In the genomic region with DNA sequence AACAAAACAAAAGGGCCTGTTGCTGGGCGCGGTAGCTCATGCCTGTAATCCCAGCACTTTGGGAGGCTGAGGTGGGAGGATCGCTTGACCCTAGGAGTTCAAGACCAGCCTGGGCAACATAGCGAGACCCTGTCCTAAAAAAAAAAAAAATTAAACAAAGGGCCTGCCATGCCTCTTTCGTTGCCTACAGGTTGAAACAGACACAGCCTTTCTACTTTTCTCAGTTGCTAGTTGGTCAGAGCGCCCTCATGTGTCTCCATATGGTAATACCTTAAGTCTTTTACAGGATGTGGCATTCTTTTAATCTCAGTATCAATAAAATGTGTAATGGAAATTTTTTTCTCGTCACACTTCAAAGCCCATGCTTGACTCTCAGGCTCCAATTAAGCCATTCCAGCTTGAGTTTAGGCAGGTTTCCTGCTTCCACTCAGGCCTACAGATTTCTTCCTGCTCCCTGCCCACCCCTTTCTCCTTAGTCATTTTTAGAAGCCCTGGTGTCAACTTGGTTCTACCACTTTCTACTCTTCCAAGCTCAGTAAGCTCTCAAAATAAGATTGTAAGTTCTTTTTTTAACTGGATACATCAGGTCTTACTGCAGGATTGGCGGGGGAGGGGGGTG, we compare ENCODE assay signal across 8 cellular contexts. TPM values are rescaled to one million over a fixed set of nuclear protein-coding genes. Genes with fewer than 3 reads are reported as not detected.
DNase-seq lines count a peak whose midpoint lies in the region; ATAC-seq and TF ChIP-seq lines count a peak whose summit lies in the region.

No MANE protein-coding gene starts in this region.

- CTCF ChIA-PET in CD4-positive, alpha-beta T cell (lab: Charles Lee): interaction anchor here (0.7 to 1.6 kb wide), 11 partner anchors 9 to 191 kb away, joined by 3 to 5 read pairs (median 4); a partner anchor contains a TSS
- CTCF ChIA-PET in HCT116 (lab: Charles Lee): interaction anchor here (0.7 to 1.3 kb wide), 2 partner anchors 68 to 271 kb away, joined by 3 to 4 read pairs; no protein-coding TSS in a partner anchor

- H3K9me2 ChIP-seq in HCT116 (ENCODE audit: insufficient read depth): no peaks in the 10 kb centered on the region

- H3K4me1 ChIP-seq in HCT116 (ENCODE audit: control insufficient read depth in 1 of 2, insufficient read depth in 2 of 2, low read length in 2 of 2) (peaks cover 3 to 20% of the 10 kb centered on the region in 2 experiments; a peak in 3 of 4 replicates), OCI-LY3 (ENCODE audit: low read length) (peaks cover 43% of the 10 kb centered on the region)

- no peaks in the 10 kb centered on the region for H4K20me1 ChIP-seq in HCT116 (ENCODE audit: insufficient read depth)
- H4K20me1 ChIP-seq in OCI-LY3 (ENCODE audit: insufficient read depth, low read length): no peaks in the 10 kb centered on the region

- no peak overlapping the region for H3K4me2 ChIP-seq in HCT116 (ENCODE audit: low read length)
- peak overlapping the region; percentile 99 for H3K4me2 ChIP-seq in OCI-LY3 (ENCODE audit: low read length)

- DNase-seq in CD4-positive, alpha-beta T cell: peak in 7 of 10 experiments; percentile 14 to 54 (median 34)
- DNase-seq in HCT116 (ENCODE audit: low read depth, low spot score): peak; percentile 48
- peak; percentile 67 for DNase-seq in activated effector memory CD4-positive, alpha-beta T cell treated with anti-CD3 and anti-CD28 coated beads, Interleukin-2, amount 50 U/mL, for 16 hours
- peak; percentile 56 to 71 (median 66) for DNase-seq in immature natural killer cell
- DNase-seq in type B pancreatic cell (ENCODE audit: extremely low spot score, unreplicated experiment): no peak
- DNase-seq in hypothalamus (lab: John Stamatoyannopoulos, UW): no peak

- RAD21 ChIA-PET in HCT116 (lab: Charles Lee; ENCODE audit: low non-redundant PET in 1 of 2, low total read pairs in 2 of 2, uncharacterized antibody in 2 of 2, unreplicated experiment in 2 of 2): no interaction called here

- no peak overlapping the region for H3K4me3 ChIP-seq in HCT116 (replicated peaks in 1 of 2; ENCODE audit: low read depth in 1 of 2, low read length in 2 of 2)
- no peak overlapping the region for H3K4me3 ChIP-seq in OCI-LY3 (ENCODE audit: low read length)

- H3K4me1 Mint-ChIP-seq in CD4-positive, alpha-beta T cell (ENCODE audit: low read depth): peaks cover 44% of the 10 kb centered on the region
- H3K4me1 Mint-ChIP-seq in immature natural killer cell: peaks cover 46 to 53% of the 10 kb centered on the region in 2 donors
- H3K4me1 Mint-ChIP-seq in type B pancreatic cell (ENCODE audit: unreplicated experiment): no peaks in the 10 kb centered on the region

- H3K36me3 ChIP-seq in HCT116 (ENCODE audit: control insufficient read depth in 1 of 2, insufficient read depth in 2 of 2, low read length in 2 of 2) (no peaks in the 10 kb centered on the region), OCI-LY3 (replicated peaks; ENCODE audit: low read depth, low read length) (no peaks in the 10 kb centered on the region)

- H3K27ac Mint-ChIP-seq in CD4-positive, alpha-beta T cell: peak overlapping the region; percentile 97
- H3K27ac Mint-ChIP-seq in immature natural killer cell (peak overlapping the region; percentile 23 to 96 (median 87)), type B pancreatic cell (no peak overlapping the region)

- TF ChIP-seq CTCF in CD4-positive, alpha-beta T cell (IDR thresholded peaks at IDR 0.05): peak; percentile 40
- TF ChIP-seq CTCF in HCT116 (IDR thresholded peaks at IDR 0.05 in 2 of 3, conservative IDR thresholded peaks at IDR 0.05 in 1 of 3; ENCODE audit: borderline replicate concordance in 1 of 3, insufficient read depth in 1 of 3, low read depth in 2 of 3, low read length in 2 of 3): peak; percentile 45 to 53 (median 48); a peak in 5 of 6 replicates
- TF ChIP-seq CTCF in OCI-LY3 (IDR thresholded peaks at IDR 0.05; ENCODE audit: low read depth, low read length): peak; percentile 66
- TF ChIP-seq CTCF in type B pancreatic cell (conservative IDR thresholded peaks at IDR 0.05): peak; percentile 66

- peak overlapping the region; percentile 91 for H3K4me3 Mint-ChIP-seq in CD4-positive, alpha-beta T cell
- peak overlapping the region in 3 of 5 donors; percentile 54 to 69 (median 62) for H3K4me3 Mint-ChIP-seq in immature natural killer cell
- H3K4me3 Mint-ChIP-seq in type B pancreatic cell: no peak overlapping the region

- H3K36me3 Mint-ChIP-seq in CD4-positive, alpha-beta T cell (ENCODE audit: low read depth): no peaks in the 10 kb centered on the region
- H3K36me3 Mint-ChIP-seq in immature natural killer cell (no peaks in the 10 kb centered on the region), type B pancreatic cell (peaks cover 4% of the 10 kb centered on the region)

- no peaks in the 10 kb centered on the region for H3K27me3 Mint-ChIP-seq in CD4-positive, alpha-beta T cell
- H3K27me3 Mint-ChIP-seq in immature natural killer cell (ENCODE audit: low read depth in 3 of 3) (peaks cover 8 to 10% (median 8%) of the 10 kb centered on the region in 3 donors), type B pancreatic cell (peaks cover 12% of the 10 kb centered on the region)

- H3K79me2 ChIP-seq in HCT116 (ENCODE audit: insufficient read depth, low read length): no peaks in the 10 kb centered on the region
- no peaks in the 10 kb centered on the region for H3K79me2 ChIP-seq in OCI-LY3 (ENCODE audit: low read length)

- H3K9ac ChIP-seq in HCT116 (ENCODE audit: low read length) (no peak overlapping the region), OCI-LY3 (ENCODE audit: low read length) (peak overlapping the region; percentile 25; the same call in 1 of the 2 replicates)

- no peaks in the 10 kb centered on the region for H3K27me3 ChIP-seq in CD4-positive, alpha-beta T cell (ENCODE audit: control insufficient read depth, insufficient read depth, low read length)
- no peaks in the 10 kb centered on the region for H3K27me3 ChIP-seq in HCT116 (ENCODE audit: insufficient read depth, low read length)
- H3K27me3 ChIP-seq in OCI-LY3 (ENCODE audit: low read depth, low read length): no peaks in the 10 kb centered on the region

- no peak for TF ChIP-seq POLR2A in HCT116 (IDR thresholded peaks at IDR 0.05; ENCODE audit: borderline replicate concordance, extremely low read depth, insufficient read depth, insufficient read length)

- no peaks in the 10 kb centered on the region for H3K9me3 Mint-ChIP-seq in CD4-positive, alpha-beta T cell
- H3K9me3 Mint-ChIP-seq in immature natural killer cell (no peaks in the 10 kb centered on the region), type B pancreatic cell (peaks cover 7% of the 10 kb centered on the region)

- no peak overlapping the region for H3K27ac ChIP-seq in CD4-positive, alpha-beta T cell (ENCODE audit: low read depth, low read length)
- H3K27ac ChIP-seq in HCT116 (ENCODE audit: low read depth, low read length): no peak overlapping the region
- peak overlapping the region; percentile 100 for H3K27ac ChIP-seq in OCI-LY3 (ENCODE audit: low read length)

- H3K9me3 ChIP-seq in CD4-positive, alpha-beta T cell (ENCODE audit: control insufficient read depth, low read length): no peaks in the 10 kb centered on the region
- H3K9me3 ChIP-seq in HCT116 (ENCODE audit: control insufficient read depth in 1 of 2, insufficient read depth in 1 of 2, low read depth in 1 of 2, low read length in 2 of 2) (no peaks in the 10 kb centered on the region), OCI-LY3 (ENCODE audit: insufficient read depth, low read length) (no peaks in the 10 kb centered on the region)

- peak; percentile 52 for TF ChIP-seq RAD21 in HCT116 (IDR thresholded peaks at IDR 0.05; ENCODE audit: low read depth)

- no TSS peak for BruUV-seq in HCT116 (replicated peaks; lab: Mats Ljungman, UMichigan)

- intact Hi-C loops in CD4-positive, alpha-beta T cell (cut with DNase I, micrococcal nuclease): loop anchor here in 1 of 2 experiments (10.0 kb wide), 1 partner anchor 149 kb away; a partner anchor contains a TSS
- intact Hi-C loops in HCT116 (cut with micrococcal nuclease): loop anchor here (10.0 kb wide), 1 partner anchor 239 kb away; no protein-coding TSS in a partner anchor

- peak; percentile 65 for ATAC-seq in CD4-positive, alpha-beta T cell (ENCODE audit: poor library complexity)
- ATAC-seq in HCT116: no peak
- ATAC-seq in HG02981 (IDR thresholded peaks at IDR 0.05; ENCODE audit: unreplicated experiment): no peak

- no peak overlapping the region for H2AFZ ChIP-seq in HCT116 (ENCODE audit: low read depth, low read length, poor library complexity, severe bottlenecking)
- no peak overlapping the region; the same call in 1 of the 2 replicates for H2AFZ ChIP-seq in OCI-LY3 (ENCODE audit: low read depth, low read length)

- POLR2A ChIA-PET in CD4-positive, alpha-beta T cell (lab: Charles Lee): interaction anchor here (0.8 to 7.9 kb wide), 7 partner anchors 12 to 180 kb away, joined by 3 to 90 read pairs (median 5); a partner anchor contains a TSS
- POLR2A ChIA-PET in HCT116 (lab: Charles Lee): no interaction called here

TF ChIP-seq in HCT116, 20 proteins besides CTCF, POLR2A, EP300 and RAD21 (continues in another document):
- TF ChIP-seq JUND (IDR thresholded peaks at IDR 0.05) (no peak), TCF7L2 (IDR thresholded peaks at IDR 0.05; ENCODE audit: borderline replicate concordance, extremely low read depth, insufficient read depth, insufficient read length) (no peak), CBX3 (IDR thresholded peaks at IDR 0.05; ENCODE audit: low read depth) (no peak), YY1 (IDR thresholded peaks at IDR 0.05; ENCODE audit: extremely low read depth, insufficient replicate concordance, low read depth, low read length) (no peak), EGR1 (IDR thresholded peaks at IDR 0.05; ENCODE audit: low read depth) (no peak), SIN3A (IDR thresholded peaks at IDR 0.05; ENCODE audit: low read depth) (no peak), EZH2phosphoT487 (IDR thresholded peaks at IDR 0.05; ENCODE audit: borderline replicate concordance) (no peak)
- TF ChIP-seq, protein P1, sequence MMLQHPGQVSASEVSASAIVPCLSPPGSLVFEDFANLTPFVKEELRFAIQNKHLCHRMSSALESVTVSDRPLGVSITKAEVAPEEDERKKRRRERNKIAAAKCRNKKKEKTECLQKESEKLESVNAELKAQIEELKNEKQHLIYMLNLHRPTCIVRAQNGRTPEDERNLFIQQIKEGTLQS (IDR thresholded peaks at IDR 0.05): no peak

RNA-seq across cellular contexts. Expression of a gene that starts 4.6 kb away (rescaled TPM):
- total RNA-seq in CD4-positive, alpha-beta T cell: under 1 TPM; 0.25 to 0.44 TPM
- total RNA-seq in HCT116 (2021; ENCODE audit: unreplicated experiment): 1.1 TPM
- 0.77 and 0.91 TPM in 2 replicates for polyA plus RNA-seq in HCT116 (2012)
- under 1 TPM in 2 of 3 donors, not detected in 1; 0.33 to 0.69 TPM for polyA plus RNA-seq in immature natural killer cell
- 0.63 TPM in 1 of 2 replicates, not detected in the other for total RNA-seq in type B pancreatic cell (ENCODE audit: low replicate concordance)

RNA-seq across cellular contexts. Expression of a gene that starts 37.7 kb away (rescaled TPM):
- 1,000 to 10,000 TPM; 3,712 to 3,978 TPM for total RNA-seq in CD4-positive, alpha-beta T cell
- total RNA-seq in HCT116 (2021; ENCODE audit: unreplicated experiment): 1,940 TPM
- polyA plus RNA-seq in HCT116 (2012): 3,610 and 4,517 TPM in 2 replicates
- polyA plus RNA-seq in immature natural killer cell: 1,000 to 10,000 TPM; 1,116 to 2,496 (median 1,471) TPM
- 2,402 and 2,468 TPM in 2 replicates for total RNA-seq in type B pancreatic cell (ENCODE audit: low replicate concordance)

Comparison
In these comparisons a context has a peak if more than half of its experiments do, and no peak if none do; other contexts are left out.
1. DNase-seq: peak in CD4-positive, alpha-beta T cell (7 of 10), HCT116 (single experiment), activated effector memory CD4-positive, alpha-beta T cell treated with anti-CD3 and anti-CD28 coated beads, Interleukin-2, amount 50 U/mL, for 16 hours (single experiment) and immature natural killer cell (3 of 3); none in type B pancreatic cell (single experiment) and hypothalamus (0 of 51).
2. Peak in every context shown above with its lines, with median percentiles within 50 percentile points of each other: CTCF ChIP-seq.